In the genomic region with DNA sequence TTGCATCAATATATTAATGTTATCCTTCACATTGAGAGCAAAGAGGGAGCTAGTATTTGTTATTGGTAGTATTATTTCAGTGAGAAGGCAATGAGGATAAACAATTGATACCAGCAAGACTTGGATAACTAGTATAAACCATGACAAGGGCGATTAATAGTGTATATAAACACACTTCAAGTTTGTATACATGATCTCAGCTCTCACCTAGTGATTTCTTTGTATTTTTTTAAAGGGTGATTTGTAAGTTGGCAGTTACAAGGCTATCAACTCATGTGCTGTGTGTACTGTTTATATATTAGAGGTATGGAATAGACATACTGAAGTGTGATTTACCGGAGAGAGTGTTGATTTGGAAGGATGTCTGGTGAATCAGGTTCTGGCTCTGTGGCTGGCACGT, we compare ENCODE assay signal across 19 cellular contexts.
DNase-seq lines count a peak whose midpoint lies in the region; ATAC-seq lines count a peak whose summit lies in the region.
"Had no signal": no experiment of that assay in that cellular context is flagged by ENCODE, and none has a peak within 500 bp of the region (broad histone marks: within the 10 kb centered on the region; RNA-seq: fewer than 3 reads in every experiment).

No MANE protein-coding gene starts in this region.

- no peak for ATAC-seq in GM18909 (IDR thresholded peaks at IDR 0.05; ENCODE audit: poor library complexity, unreplicated experiment)
- ATAC-seq in HG03457 (IDR thresholded peaks at IDR 0.05; ENCODE audit: unreplicated experiment) = no peak
- ATAC-seq: CD8-positive, alpha-beta T cell; GM23338; Right ventricle myocardium inferior had no signal

- DNase-seq in DMS79 treated with DMSO at 0.1 percent for 48 hours (lab: John Stamatoyannopoulos, UW) (peak; percentile 25), DMS79 (lab: John Stamatoyannopoulos, UW) (no peak), DMS153 (lab: John Stamatoyannopoulos, UW) (peak; percentile 87), NCI-H2029 (lab: John Stamatoyannopoulos, UW) (peak; percentile 5), NCI-H748 treated with DMSO at 0.1 percent for 48 hours (lab: John Stamatoyannopoulos, UW) (peak; percentile 23)
- DNase-seq in activated CD4-positive, CD25-positive, alpha-beta regulatory T cell (lab: John Stamatoyannopoulos, UW) = no peak
- DNase-seq: AML-193; CD8-positive, alpha-beta T cell; EL; KBM-7; NCI-H1436; NCI-H187 treated with DMSO at 0.1 percent for 48 hours; NCI-H446 treated with DMSO at 0.1 percent for 48 hours; NCI-H82; T-helper 1 cell had no signal

Comparison
In these comparisons a context has a peak if more than half of its experiments do, and no peak if none do; other contexts are left out.
1. DNase-seq: peak in DMS79 treated with DMSO at 0.1 percent for 48 hours (single experiment), DMS153 (single experiment), NCI-H2029 (single experiment) and NCI-H748 treated with DMSO at 0.1 percent for 48 hours (single experiment); none in DMS79 (single experiment) and activated CD4-positive, CD25-positive, alpha-beta regulatory T cell (0 of 4).